Comparison of ENCODE assay signal across 1 cellular context in the genomic region with DNA sequence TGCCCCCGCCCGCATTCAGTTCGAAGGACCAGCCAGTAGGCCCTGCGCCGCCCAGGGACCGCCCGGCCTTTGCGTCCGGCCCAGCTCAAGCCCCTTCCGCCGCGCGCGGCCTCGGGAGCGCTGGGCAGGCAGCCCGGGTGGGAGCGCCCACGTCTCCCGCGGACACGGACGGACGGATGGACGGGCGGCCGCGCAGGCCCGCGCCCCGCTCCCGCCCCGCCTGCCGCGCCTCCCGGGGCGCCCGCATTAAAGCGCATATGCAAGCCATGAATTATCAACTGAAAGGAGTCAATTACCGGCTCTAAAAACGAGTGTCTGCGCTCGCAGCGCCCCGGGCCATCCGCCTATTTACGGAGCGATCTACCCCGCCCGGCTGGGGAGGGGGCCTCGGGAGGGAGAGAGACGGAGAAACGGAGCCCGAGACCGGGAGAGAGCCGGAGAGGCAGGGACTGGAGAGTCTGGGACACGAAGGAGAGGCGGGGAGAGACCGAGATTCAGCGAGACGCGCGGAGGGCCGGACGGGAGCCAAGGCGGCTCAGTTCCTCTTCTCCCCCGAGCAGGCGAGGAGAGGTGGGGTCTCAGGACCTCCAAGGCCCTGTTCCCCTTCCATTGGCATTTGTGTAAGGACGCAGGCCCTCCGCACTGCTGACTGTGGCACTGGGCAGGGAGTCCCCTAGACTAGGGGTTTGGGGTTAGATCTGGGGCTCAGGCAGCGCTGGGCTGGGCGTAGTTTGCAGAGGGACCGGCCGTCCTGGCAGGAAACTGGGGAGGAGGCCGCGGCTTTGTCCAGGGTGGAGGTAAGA.
A peak's percentile ranks its signal among the peaks of the same experiment; 100 is the strongest.
TF ChIP-seq lines count a peak whose summit lies in the region.

No MANE protein-coding gene starts in this region.

TF ChIP-seq in GM23338, 12 proteins besides CTCF, POLR2A, EP300 and RAD21 (continued from another document):
- TF ChIP-seq EZH2 (IDR thresholded peaks at IDR 0.05; ENCODE audit: low read depth, unreplicated experiment): peak; percentile 83
- no peak for TF ChIP-seq POLR2AphosphoS5 (IDR thresholded peaks at IDR 0.05; ENCODE audit: low read depth)
